12 cellular contexts compared by ENCODE assay signal in genomic region chr5:147481376-147481775, GRCh38. TPM values are rescaled to one million over a fixed set of nuclear protein-coding genes. Genes with fewer than 3 reads are reported as not detected.
DNase-seq lines count a peak whose midpoint lies in the region; ATAC-seq and TF ChIP-seq lines count a peak whose summit lies in the region.
"Had no signal": no experiment of that assay in that cellular context is flagged by ENCODE, and none has a peak within 500 bp of the region (broad histone marks: within the 10 kb centered on the region; RNA-seq: fewer than 3 reads in every experiment).

No MANE protein-coding gene starts in this region.

- H2BK12ac ChIP-seq in trophoblast cell (ENCODE audit: low read length), result no peak overlapping the region

- no peak overlapping the region for H4K12ac ChIP-seq in trophoblast cell (ENCODE audit: low read depth, low read length)

- intact Hi-C loops in mammary epithelial cell (cut with micrococcal nuclease), result no loop called here

- no peak overlapping the region for H2AK5ac ChIP-seq in trophoblast cell (ENCODE audit: low read length)

- H3K4me3 ChIP-seq in mammary epithelial cell (replicated peaks in 1 of 3; ENCODE audit: insufficient read depth in 1 of 3, low read depth in 2 of 3, low read length in 3 of 3), result no peak overlapping the region
- H3K4me3 ChIP-seq in trophoblast cell (ENCODE audit: low read depth, low read length), result no peak overlapping the region

- no peaks in the 10 kb centered on the region for H3K9me3 ChIP-seq in mammary epithelial cell (replicated peaks; ENCODE audit: insufficient read depth, low read length)
- no peaks in the 10 kb centered on the region for H3K9me3 ChIP-seq in trophoblast cell (ENCODE audit: insufficient read depth, low read depth, low read length)

- BruUV-seq in mammary epithelial cell (replicated peaks; lab: Mats Ljungman, UMichigan), result no TSS peak

- in situ Hi-C loops in mammary epithelial cell (cut with MboI; ENCODE audit: low sequenced_read_pairs in 2 of 2), result no loop called here

- DNase-seq in mammary epithelial cell (peak; percentile 44), trophoblast cell (no peak), nephron progenitor cell (no peak), COLO829 (ENCODE audit: low spot score) (no peak)
- no peak for DNase-seq in stimulated activated CD4-positive, alpha-beta T cell treated with anti-CD3 and anti-CD28 coated beads, Interleukin-15, amount 100 ng/mL, for 24 hours
- no peak for DNase-seq in activated CD4-positive, alpha-beta T cell treated with anti-CD3 and anti-CD28 coated beads for 4 hours
- DNase-seq: activated naive CD4-positive, alpha-beta T cell treated with anti-CD3 and anti-CD28 coated beads, Interleukin-2, amount 50 U/mL, for 16 hours; GF-D8; midbrain; stimulated activated naive CD4-positive, alpha-beta T cell had no signal

- CTCF ChIA-PET in mammary epithelial cell (lab: Charles Lee; ENCODE audit: low non-redundant PET), result no interaction called here

- H2AFZ ChIP-seq in mammary epithelial cell (ENCODE audit: low read depth, low read length) (no peak overlapping the region), trophoblast cell (ENCODE audit: insufficient read depth, low read length, poor library complexity) (no peak overlapping the region)

- H3K27ac ChIP-seq in mammary epithelial cell (ENCODE audit: insufficient read depth, low read depth, low read length) (no peak overlapping the region), trophoblast cell (ENCODE audit: low read depth, low read length) (no peak overlapping the region)

- dilution Hi-C loops in mammary epithelial cell (cut with HindIII; ENCODE audit: low sequenced_read_pairs), result no loop called here

- peak; percentile 13 for ATAC-seq in GM18499 (IDR thresholded peaks at IDR 0.05; ENCODE audit: insufficient read depth, unreplicated experiment)
- ATAC-seq in HG03432 (IDR thresholded peaks at IDR 0.05; ENCODE audit: unreplicated experiment), result peak; percentile 17

- no peak overlapping the region for H2BK120ac ChIP-seq in trophoblast cell (ENCODE audit: insufficient read depth, low read length, poor library complexity)

- no peaks in the 10 kb centered on the region for H3K27me3 ChIP-seq in mammary epithelial cell (ENCODE audit: insufficient read depth, low read length)
- no peaks in the 10 kb centered on the region for H3K27me3 ChIP-seq in trophoblast cell (ENCODE audit: insufficient read depth, low read length)

- H4K8ac ChIP-seq in trophoblast cell (ENCODE audit: low read depth, low read length), result no peak overlapping the region

- H3K9ac ChIP-seq in mammary epithelial cell (ENCODE audit: insufficient read depth, low read length) (no peak overlapping the region), trophoblast cell (ENCODE audit: low read length) (no peak overlapping the region)

- peaks cover 7% of the 10 kb centered on the region for H3K36me3 Mint-ChIP-seq in nephron progenitor cell (ENCODE audit: low read depth)

- H3K27me3 Mint-ChIP-seq in nephron progenitor cell (ENCODE audit: low read depth, poor library complexity), result no peaks in the 10 kb centered on the region

- no peak overlapping the region for H3K23ac ChIP-seq in trophoblast cell (ENCODE audit: low read length)

- peaks cover 10% of the 10 kb centered on the region for H3K9me3 Mint-ChIP-seq in nephron progenitor cell

- peaks cover 51% of the 10 kb centered on the region for H3K4me1 Mint-ChIP-seq in nephron progenitor cell

- no peaks in the 10 kb centered on the region for H3K79me1 ChIP-seq in trophoblast cell (ENCODE audit: low read length)

- H4K91ac ChIP-seq in trophoblast cell (ENCODE audit: low read depth, low read length), result no peak overlapping the region

- no peaks in the 10 kb centered on the region for H3K4me1 ChIP-seq in mammary epithelial cell (ENCODE audit: insufficient read depth, low read length)
- no peaks in the 10 kb centered on the region for H3K4me1 ChIP-seq in trophoblast cell (ENCODE audit: control insufficient read depth in 1 of 2, insufficient read depth in 2 of 2, low read length in 2 of 2)

- WGBS in mammary epithelial cell (ENCODE audit: low coverage, missing lambda C conversion rate), result 45% methylated on average over 1 of the region's 1 CpG
- WGBS in trophoblast cell (ENCODE audit: extremely low coverage, insufficient coverage, insufficient read length), result no CpG with 5 or more reads among the region's 1 CpG

- no peaks in the 10 kb centered on the region for H4K20me1 ChIP-seq in mammary epithelial cell (ENCODE audit: insufficient read depth, low read length)

- H3K4me2 ChIP-seq in mammary epithelial cell (ENCODE audit: insufficient read depth, low read depth, low read length) (no peak overlapping the region), trophoblast cell (ENCODE audit: low read length) (no peak overlapping the region)

- H3K18ac ChIP-seq in trophoblast cell (ENCODE audit: low read length), result no peak overlapping the region

- no peaks in the 10 kb centered on the region for H3K36me3 ChIP-seq in mammary epithelial cell (ENCODE audit: insufficient read depth, low read length)
- H3K36me3 ChIP-seq in trophoblast cell (ENCODE audit: control insufficient read depth in 1 of 2, insufficient read depth in 2 of 2, low read length in 2 of 2), result no peaks in the 10 kb centered on the region

- no peak overlapping the region for H3K14ac ChIP-seq in trophoblast cell (ENCODE audit: low read length)

- no peak overlapping the region for H3K27ac Mint-ChIP-seq in nephron progenitor cell

- H2BK5ac ChIP-seq in trophoblast cell (ENCODE audit: low read depth, low read length, poor library complexity), result peak overlapping the region; percentile 19

- TF ChIP-seq CTCF in mammary epithelial cell (conservative IDR thresholded peaks at IDR 0.05 in 1 of 2, IDR thresholded peaks at IDR 0.05 in 1 of 2; ENCODE audit: extremely low read depth in 1 of 2, insufficient read depth in 1 of 2, low read depth in 1 of 2, low read length in 2 of 2) (no peak), nephron progenitor cell (IDR thresholded peaks at IDR 0.05) (no peak)

- no peak overlapping the region for H3K4me3 Mint-ChIP-seq in nephron progenitor cell

- H3K79me2 ChIP-seq in mammary epithelial cell (ENCODE audit: insufficient read depth, low read length), result no peaks in the 10 kb centered on the region
- no peaks in the 10 kb centered on the region for H3K79me2 ChIP-seq in trophoblast cell (ENCODE audit: control insufficient read depth, insufficient read depth, low read length, poor library complexity)

- no peak overlapping the region for H3K4ac ChIP-seq in trophoblast cell (ENCODE audit: low read depth, low read length)

RNA-seq across cellular contexts. Expression of gene DPYSL3, which starts 28.5 kb away (rescaled TPM):
- 1 to 10 TPM; 2.8 to 8.8 TPM for total RNA-seq in mammary epithelial cell
- 13.9 TPM for polyA plus RNA-seq in mammary epithelial cell
- 38.0 TPM for polyA minus RNA-seq in mammary epithelial cell
- 126 and 133 TPM in 2 replicates for polyA plus RNA-seq in trophoblast cell (2013)
